8 cellular contexts compared by ENCODE assay signal in the genomic region with DNA sequence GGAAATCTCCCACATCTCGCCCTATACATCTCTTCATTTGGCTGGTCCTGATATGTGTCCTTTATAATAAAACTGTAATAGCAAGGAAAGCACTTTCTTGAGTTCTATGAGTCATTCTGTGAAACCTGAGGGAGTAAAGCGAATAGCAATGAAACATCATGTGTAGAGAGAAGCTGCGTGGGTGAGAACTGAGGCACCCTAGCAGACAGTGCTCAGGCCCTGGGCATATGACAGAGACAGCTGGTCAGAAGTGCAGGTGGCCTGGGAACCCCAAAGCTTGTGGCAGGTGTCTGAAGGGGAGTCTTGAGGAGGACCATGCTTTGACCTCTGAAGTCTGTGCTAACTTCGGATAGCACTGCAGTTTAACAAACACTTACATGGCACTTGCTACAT. TPM values are rescaled to one million over a fixed set of nuclear protein-coding genes. Genes with fewer than 3 reads are reported as not detected.
DNase-seq lines count a peak whose midpoint lies in the region; ATAC-seq, FAIRE-seq and TF ChIP-seq lines count a peak whose summit lies in the region.

No MANE protein-coding gene starts in this region.

- H3K4me3 Mint-ChIP-seq in activated naive CD8-positive, alpha-beta T cell treated with anti-CD3 and anti-CD28 coated beads for 36 hours = peak overlapping the region; percentile 30
- H3K4me3 Mint-ChIP-seq in stimulated activated naive CD8-positive, alpha-beta T cell treated with anti-CD3 and anti-CD28 coated beads, Interleukin-15, Interleukin-2, amounts not matched to agents 100 ng/mL and 50 ng/mL, for 24 hours = peak overlapping the region; percentile 96

- no peaks in the 10 kb centered on the region for H3K9me3 Mint-ChIP-seq in activated naive CD8-positive, alpha-beta T cell treated with anti-CD3 and anti-CD28 coated beads for 36 hours
- no peaks in the 10 kb centered on the region for H3K9me3 Mint-ChIP-seq in stimulated activated naive CD8-positive, alpha-beta T cell treated with anti-CD3 and anti-CD28 coated beads, Interleukin-15, Interleukin-2, amounts not matched to agents 100 ng/mL and 50 ng/mL, for 24 hours

- no peaks in the 10 kb centered on the region for H3K27me3 Mint-ChIP-seq in activated naive CD8-positive, alpha-beta T cell treated with anti-CD3 and anti-CD28 coated beads for 36 hours
- no peaks in the 10 kb centered on the region for H3K27me3 Mint-ChIP-seq in stimulated activated naive CD8-positive, alpha-beta T cell treated with anti-CD3 and anti-CD28 coated beads, Interleukin-15, Interleukin-2, amounts not matched to agents 100 ng/mL and 50 ng/mL, for 24 hours

- H3K4me3 ChIP-seq in HepG2 (replicated peaks in 1 of 3; ENCODE audit: insufficient read depth in 1 of 3, low read depth in 2 of 3, low read length in 3 of 3) (no peak overlapping the region), right lobe of liver (no peak overlapping the region), right atrium auricular region (no peak overlapping the region), lower leg skin (ENCODE audit: low read depth, poor library complexity, severe bottlenecking) (no peak overlapping the region)

- no TSS peak for BruUV-seq in HepG2 (replicated peaks; lab: Mats Ljungman, UMichigan)

- no peaks in the 10 kb centered on the region for H4K20me1 ChIP-seq in HepG2 (ENCODE audit: insufficient read depth, low read length)

- H3K36me3 ChIP-seq in HepG2 (replicated peaks in 1 of 2; ENCODE audit: control insufficient read depth in 1 of 2, insufficient read depth in 2 of 2, low read length in 2 of 2) (peaks cover 0 to 8% of the 10 kb centered on the region in 2 experiments; a peak in 3 of 5 replicates), right lobe of liver (no peaks in the 10 kb centered on the region), right atrium auricular region (peaks cover 7% of the 10 kb centered on the region)

- no peak for DNase-seq in HepG2 (ENCODE audit: low spot score)
- no peak for DNase-seq in right lobe of liver
- DNase-seq in activated naive CD8-positive, alpha-beta T cell treated with anti-CD3 and anti-CD28 coated beads for 36 hours = peak; percentile 39
- DNase-seq in globus pallidus (ENCODE audit: low spot score) = no peak
- no peak for DNase-seq in right atrium auricular region (ENCODE audit: low spot score)
- DNase-seq in lower leg skin (ENCODE audit: low spot score in 2 of 2) = no peak

- H3K4me1 ChIP-seq in HepG2 (ENCODE audit: insufficient read depth, low read length) (peaks cover 39% of the 10 kb centered on the region), right lobe of liver (peaks cover 0 to 7% (median 5%) of the 10 kb centered on the region in 4 donors), right atrium auricular region (peaks cover 0 to 6% of the 10 kb centered on the region in 2 donors)

- POLR2A ChIA-PET in HepG2 (lab: Yijun Ruan, JAX) = interaction anchor here (1.6 to 3.9 kb wide), 4 partner anchors 17 to 90 kb away, joined by 5 to 110 read pairs (median 25); a partner anchor contains a TSS

- TF ChIP-seq POLR2A in HepG2 (IDR thresholded peaks at IDR 0.05; ENCODE audit: insufficient read depth in 1 of 2, low read depth in 2 of 2, low read length in 2 of 2) (no peak), right lobe of liver (IDR thresholded peaks at IDR 0.05) (no peak), lower leg skin (IDR thresholded peaks at IDR 0.05) (no peak)

- no peak for ATAC-seq in HepG2
- no peak for ATAC-seq in right lobe of liver
- ATAC-seq in HG03378 (IDR thresholded peaks at IDR 0.05; ENCODE audit: unreplicated experiment) = peak; percentile 59

- H3K9me3 ChIP-seq in HepG2 (ENCODE audit: low read length) (no peaks in the 10 kb centered on the region), right lobe of liver (no peaks in the 10 kb centered on the region), right atrium auricular region (no peaks in the 10 kb centered on the region)

- peak overlapping the region; percentile 84; the same call in 1 of the 2 replicates for H3K4me2 ChIP-seq in HepG2 (ENCODE audit: low read depth, low read length)

- WGBS in HepG2 (ENCODE audit: low lambda C conversion rate) = 83% methylated on average over 4 of the region's 4 CpGs
- 87% methylated on average over 4 of the region's 4 CpGs for WGBS in right lobe of liver (ENCODE audit: insufficient coverage, low coverage, low lambda C conversion rate, missing lambda C conversion rate)
- 87 to 94% methylated on average over 4 of the region's 4 CpGs for WGBS in lower leg skin, 2 donors

- no peaks in the 10 kb centered on the region; a peak in 1 of 5 replicates for H3K27me3 ChIP-seq in HepG2 (ENCODE audit: control insufficient read depth in 1 of 2, insufficient read depth in 2 of 2, low read length in 2 of 2)
- H3K27me3 ChIP-seq in right lobe of liver = no peaks in the 10 kb centered on the region
- no peaks in the 10 kb centered on the region for H3K27me3 ChIP-seq in right atrium auricular region

- FAIRE-seq in HepG2 (lab: Jason Lieb, UNC) = no peak

- intact Hi-C loops in HepG2 (cut with micrococcal nuclease; ENCODE audit: unreplicated experiment) = loop anchor here (1.0 to 2.0 kb wide), 2 partner anchors 65 to 154 kb away; no protein-coding TSS in a partner anchor
- intact Hi-C loops in right lobe of liver (cut with DNase I) = no loop called here
- intact Hi-C loops in lower leg skin (cut with DNase I; ENCODE audit: low total_unique reads) = no loop called here

- H3K9ac ChIP-seq in HepG2 (ENCODE audit: insufficient read depth, low read depth, low read length) = no peak overlapping the region; the same call in 1 of the 2 replicates

- peaks cover 3% of the 10 kb centered on the region for H3K36me3 Mint-ChIP-seq in activated naive CD8-positive, alpha-beta T cell treated with anti-CD3 and anti-CD28 coated beads for 36 hours
- peaks cover 10% of the 10 kb centered on the region for H3K36me3 Mint-ChIP-seq in stimulated activated naive CD8-positive, alpha-beta T cell treated with anti-CD3 and anti-CD28 coated beads, Interleukin-15, Interleukin-2, amounts not matched to agents 100 ng/mL and 50 ng/mL, for 24 hours (ENCODE audit: low read depth)

- no peak for TF ChIP-seq RAD21 in HepG2 (CRISPR knock-in tag; IDR thresholded peaks at IDR 0.05)

- TF ChIP-seq EP300 in HepG2 (IDR thresholded peaks at IDR 0.05; ENCODE audit: low read depth in 2 of 2, low read length in 2 of 2) (no peak), HepG2 (CRISPR knock-in tag; IDR thresholded peaks at IDR 0.05; ENCODE audit: borderline replicate concordance) (no peak)

- CTCF ChIA-PET in HepG2 (lab: Yijun Ruan, JAX; ENCODE audit: low intra/inter-chr PET ratio, low total read pairs) = no interaction called here

- in situ Hi-C loops in HepG2 (cut with HindIII; ENCODE audit: extremely low pct_ligation_motif_present, low pct_unique_long_range_greater_than_20kb) = loop anchor here (10.0 kb wide), 1 partner anchor 341 kb away; a partner anchor contains a TSS

- peaks cover 27% of the 10 kb centered on the region for H3K4me1 Mint-ChIP-seq in activated naive CD8-positive, alpha-beta T cell treated with anti-CD3 and anti-CD28 coated beads for 36 hours
- peaks cover 29% of the 10 kb centered on the region for H3K4me1 Mint-ChIP-seq in stimulated activated naive CD8-positive, alpha-beta T cell treated with anti-CD3 and anti-CD28 coated beads, Interleukin-15, Interleukin-2, amounts not matched to agents 100 ng/mL and 50 ng/mL, for 24 hours (ENCODE audit: low read depth)

- no peak overlapping the region for H2AFZ ChIP-seq in HepG2 (ENCODE audit: low read length)

- TF ChIP-seq CTCF in HepG2 (CRISPR knock-in tag; IDR thresholded peaks at IDR 0.05) (no peak), right lobe of liver (IDR thresholded peaks at IDR 0.05) (no peak), right atrium auricular region (IDR thresholded peaks at IDR 0.05) (no peak), lower leg skin (IDR thresholded peaks at IDR 0.05) (no peak)

- H3K27ac ChIP-seq in HepG2 (ENCODE audit: extremely low read length, insufficient read depth, low read length) (peak overlapping the region; percentile 85), right lobe of liver (peak overlapping the region in 1 of 3 donors; percentile 88), right atrium auricular region (no peak overlapping the region)

- peaks cover 14% of the 10 kb centered on the region for H3K79me2 ChIP-seq in HepG2 (ENCODE audit: insufficient read depth, low read length)

- peak overlapping the region; percentile 96 for H3K27ac Mint-ChIP-seq in activated naive CD8-positive, alpha-beta T cell treated with anti-CD3 and anti-CD28 coated beads for 36 hours
- peak overlapping the region; percentile 96 for H3K27ac Mint-ChIP-seq in stimulated activated naive CD8-positive, alpha-beta T cell treated with anti-CD3 and anti-CD28 coated beads, Interleukin-15, Interleukin-2, amounts not matched to agents 100 ng/mL and 50 ng/mL, for 24 hours

RNA-seq across cellular contexts. Expression of a gene that starts 1.3 kb away (rescaled TPM):
- total RNA-seq in HepG2 (2016; rRNA removed; fragmentation: Illumina TruSeq; extraction: Trizol) (41.5 and 63.5 TPM in 2 replicates), right lobe of liver (10 to 100 TPM in 1 of 6 experiments, 1 to 10 TPM in 5; 4.4 to 10.7 (median 7.4) TPM), right atrium auricular region (1 to 10 TPM; 7.3 to 7.8 TPM), lower leg skin (10 to 100 TPM in 3 of 4 donors, 1 to 10 TPM in 1; 7.5 to 11.6 (median 10.4) TPM)
- 11.2 and 12.1 TPM in 2 replicates for total RNA-seq in HepG2 (2016; cell fraction: cytosol; rRNA removed; fragmentation: Illumina TruSeq; extraction: Trizol; ENCODE audit: low read depth)
- total RNA-seq in HepG2 (2016; cell fraction: insoluble cytoplasmic fraction; rRNA removed; fragmentation: Illumina TruSeq; extraction: Trizol) = 40.0 and 66.3 TPM in 2 replicates
- total RNA-seq in HepG2 (2016; cell fraction: membrane; rRNA removed; fragmentation: Illumina TruSeq; extraction: Trizol) = 32.2 and 33.6 TPM in 2 replicates
- total RNA-seq in HepG2 (2016; cell fraction: nucleus; rRNA removed; fragmentation: Illumina TruSeq; extraction: Trizol) = 22.8 and 26.5 TPM in 2 replicates
- polyA plus RNA-seq in HepG2 (2011; rRNA removed) = 8.5 and 10.5 TPM in 2 replicates
- polyA plus RNA-seq in HepG2 (2011; cell fraction: cytosol; rRNA removed) = 5.3 and 9.2 TPM in 2 replicates
- polyA plus RNA-seq in HepG2 (2011; cell fraction: nucleus; rRNA removed) = 1.9 and 2.2 TPM in 2 replicates
- polyA plus RNA-seq in HepG2 (2012) = 15.3 and 19.3 TPM in 2 replicates
- 6.5 and 6.7 TPM in 2 replicates for polyA plus RNA-seq in HepG2 (2016; cell fraction: cytosol; fragmentation: Illumina TruSeq; extraction: Trizol; ENCODE audit: low read depth)
- polyA plus RNA-seq in HepG2 (2016; cell fraction: insoluble cytoplasmic fraction; fragmentation: Illumina TruSeq; extraction: Trizol; ENCODE audit: low read depth) = 46.8 and 46.9 TPM in 2 replicates
- 16.1 and 17.3 TPM in 2 replicates for polyA plus RNA-seq in HepG2 (2016; cell fraction: membrane; fragmentation: Illumina TruSeq; extraction: Trizol; ENCODE audit: low read depth)
- 15.0 and 16.2 TPM in 2 replicates for polyA plus RNA-seq in HepG2 (2016; cell fraction: nucleus; fragmentation: Illumina TruSeq; extraction: Trizol; ENCODE audit: insufficient read depth, low read depth)
- 1.4 and 3.1 TPM in 2 replicates for polyA minus RNA-seq in HepG2 (2011; rRNA and poly(A)+ RNA removed; ENCODE audit: low replicate concordance)
- polyA minus RNA-seq in HepG2 (2011; cell fraction: cytosol; rRNA and poly(A)+ RNA removed) = 7.6 and 10.1 TPM in 2 replicates
- 20.7 and 27.4 TPM in 2 replicates for polyA minus RNA-seq in HepG2 (2011; cell fraction: nucleus; rRNA and poly(A)+ RNA removed)
- total RNA-seq in activated naive CD8-positive, alpha-beta T cell treated with anti-CD3 and anti-CD28 coated beads for 36 hours = 10 to 100 TPM; 20.5 to 24.4 TPM

RNA-seq across cellular contexts. Expression of a gene that starts 36.8 kb away (rescaled TPM):
- total RNA-seq in HepG2 (2016; rRNA removed; fragmentation: Illumina TruSeq; extraction: Trizol) = 188 and 270 TPM in 2 replicates
- 62.9 and 68.9 TPM in 2 replicates for total RNA-seq in HepG2 (2016; cell fraction: cytosol; rRNA removed; fragmentation: Illumina TruSeq; extraction: Trizol; ENCODE audit: low read depth)
- total RNA-seq in HepG2 (2016; cell fraction: insoluble cytoplasmic fraction; rRNA removed; fragmentation: Illumina TruSeq; extraction: Trizol) = 186 and 287 TPM in 2 replicates
- 86.5 and 89.3 TPM in 2 replicates for total RNA-seq in HepG2 (2016; cell fraction: membrane; rRNA removed; fragmentation: Illumina TruSeq; extraction: Trizol)
- 93.4 and 98.7 TPM in 2 replicates for total RNA-seq in HepG2 (2016; cell fraction: nucleus; rRNA removed; fragmentation: Illumina TruSeq; extraction: Trizol)
- polyA plus RNA-seq in HepG2 (2011; rRNA removed) = 94.5 and 128 TPM in 2 replicates
- polyA plus RNA-seq in HepG2 (2011; cell fraction: cytosol; rRNA removed) = 93.8 and 101 TPM in 2 replicates
- 27.9 and 33.4 TPM in 2 replicates for polyA plus RNA-seq in HepG2 (2011; cell fraction: nucleus; rRNA removed)
- 93.5 and 97.9 TPM in 2 replicates for polyA plus RNA-seq in HepG2 (2012)
- polyA plus RNA-seq in HepG2 (2016; cell fraction: cytosol; fragmentation: Illumina TruSeq; extraction: Trizol; ENCODE audit: low read depth) = 51.5 and 51.7 TPM in 2 replicates
- polyA plus RNA-seq in HepG2 (2016; cell fraction: insoluble cytoplasmic fraction; fragmentation: Illumina TruSeq; extraction: Trizol; ENCODE audit: low read depth) = 263 and 287 TPM in 2 replicates
- 64.6 and 67.7 TPM in 2 replicates for polyA plus RNA-seq in HepG2 (2016; cell fraction: membrane; fragmentation: Illumina TruSeq; extraction: Trizol; ENCODE audit: low read depth)
- polyA plus RNA-seq in HepG2 (2016; cell fraction: nucleus; fragmentation: Illumina TruSeq; extraction: Trizol; ENCODE audit: insufficient read depth, low read depth) = 113 and 114 TPM in 2 replicates
- polyA minus RNA-seq in HepG2 (2011; rRNA and poly(A)+ RNA removed; ENCODE audit: low replicate concordance) = 20.7 and 22.4 TPM in 2 replicates
- 21.0 and 30.3 TPM in 2 replicates for polyA minus RNA-seq in HepG2 (2011; cell fraction: cytosol; rRNA and poly(A)+ RNA removed)
- polyA minus RNA-seq in HepG2 (2011; cell fraction: nucleus; rRNA and poly(A)+ RNA removed) = 82.0 and 84.3 TPM in 2 replicates
- 10 to 100 TPM in 3 of 6 experiments, 1 to 10 TPM in 3; 4.6 to 33.9 (median 10.1) TPM for total RNA-seq in right lobe of liver
- 10 to 100 TPM; 92.0 to 92.6 TPM for total RNA-seq in activated naive CD8-positive, alpha-beta T cell treated with anti-CD3 and anti-CD28 coated beads for 36 hours
- 10 to 100 TPM; 12.6 to 20.6 TPM for total RNA-seq in right atrium auricular region
- 10 to 100 TPM; 11.1 to 39.4 (median 17.9) TPM for total RNA-seq in lower leg skin
